ENCODE assay signal across 13 cellular contexts in genomic region chr12:3186546-3187237, GRCh38.
DNase-seq lines count a peak whose midpoint lies in the region; ATAC-seq and TF ChIP-seq lines count a peak whose summit lies in the region.
"Had no signal": no experiment of that assay in that cellular context is flagged by ENCODE, and none has a peak within 500 bp of the region (broad histone marks: within the 10 kb centered on the region; RNA-seq: fewer than 3 reads in every experiment).

No MANE protein-coding gene starts in this region.

- H3K36me3 Mint-ChIP-seq in brain = no peaks in the 10 kb centered on the region

- ATAC-seq in GM18502 (IDR thresholded peaks at IDR 0.05; ENCODE audit: poor library complexity, unreplicated experiment) (peak; percentile 52), HG02852 (IDR thresholded peaks at IDR 0.05; ENCODE audit: unreplicated experiment) (peak; percentile 69), HG03571 (IDR thresholded peaks at IDR 0.05; ENCODE audit: unreplicated experiment) (no peak)

- peaks cover 77% of the 10 kb centered on the region for H4K20me1 ChIP-seq in BLaER1

- no peak for DNase-seq in NK-92 (lab: John Stamatoyannopoulos, UW; ENCODE audit: unreplicated experiment)
- DNase-seq in middle frontal gyrus (ENCODE audit: extremely low spot score, low spot score) = no peak
- DNase-seq in CD1c-positive myeloid dendritic cell (ENCODE audit: extremely low spot score) = no peak
- DNase-seq: C1 segment of cervical spinal cord; NCI-H526; stimulated activated CD8-positive, alpha-beta memory T cell treated with anti-CD3 and anti-CD28 coated beads, Interleukin-4, amount 100 ng/mL, for 48 hours had no signal

- H3K27me3 ChIP-seq in BLaER1 = no peaks in the 10 kb centered on the region

- H3K9me3 ChIP-seq in BLaER1 = no peaks in the 10 kb centered on the region

- TF ChIP-seq CTCF in brain (conservative IDR thresholded peaks at IDR 0.05) = no peak

- no peak overlapping the region for H3K4me3 Mint-ChIP-seq in brain
- H3K4me3 Mint-ChIP-seq: dendritic cell treated with granulocyte-macrophage colony-stimulating factor and Interleukin-4, amounts not matched to agents 40 ng/mL and 50 ng/mL, for 4 days had no signal

- H3K4me3 ChIP-seq in BLaER1 = no peak overlapping the region

- peak overlapping the region in 4 of 5 experiments; percentile 0 to 53 (median 24) for H3K27ac Mint-ChIP-seq in brain
- H3K27ac Mint-ChIP-seq: dendritic cell treated with granulocyte-macrophage colony-stimulating factor and Interleukin-4, amounts not matched to agents 40 ng/mL and 50 ng/mL, for 4 days had no signal

- no peaks in the 10 kb centered on the region for H3K36me3 ChIP-seq in BLaER1

- H3K4me2 ChIP-seq in BLaER1 = peak overlapping the region; percentile 76

- no peak overlapping the region for H3K27ac ChIP-seq in BLaER1
- H3K27ac ChIP-seq: parathyroid adenoma had no signal

- H3K4me1 Mint-ChIP-seq in brain = peaks cover 75% of the 10 kb centered on the region

- no peaks in the 10 kb centered on the region for H3K27me3 Mint-ChIP-seq in brain

- H3K4me1 ChIP-seq in BLaER1 = peaks cover 64% of the 10 kb centered on the region

- H3K9ac ChIP-seq in BLaER1 = no peak overlapping the region
- H3K9ac ChIP-seq: parathyroid adenoma had no signal

- no peaks in the 10 kb centered on the region for H3K9me3 Mint-ChIP-seq in brain
- H3K9me3 Mint-ChIP-seq: dendritic cell treated with granulocyte-macrophage colony-stimulating factor and Interleukin-4, amounts not matched to agents 40 ng/mL and 50 ng/mL, for 4 days had no signal
